ENCODE assay signal across 1 cellular context in the genomic region with DNA sequence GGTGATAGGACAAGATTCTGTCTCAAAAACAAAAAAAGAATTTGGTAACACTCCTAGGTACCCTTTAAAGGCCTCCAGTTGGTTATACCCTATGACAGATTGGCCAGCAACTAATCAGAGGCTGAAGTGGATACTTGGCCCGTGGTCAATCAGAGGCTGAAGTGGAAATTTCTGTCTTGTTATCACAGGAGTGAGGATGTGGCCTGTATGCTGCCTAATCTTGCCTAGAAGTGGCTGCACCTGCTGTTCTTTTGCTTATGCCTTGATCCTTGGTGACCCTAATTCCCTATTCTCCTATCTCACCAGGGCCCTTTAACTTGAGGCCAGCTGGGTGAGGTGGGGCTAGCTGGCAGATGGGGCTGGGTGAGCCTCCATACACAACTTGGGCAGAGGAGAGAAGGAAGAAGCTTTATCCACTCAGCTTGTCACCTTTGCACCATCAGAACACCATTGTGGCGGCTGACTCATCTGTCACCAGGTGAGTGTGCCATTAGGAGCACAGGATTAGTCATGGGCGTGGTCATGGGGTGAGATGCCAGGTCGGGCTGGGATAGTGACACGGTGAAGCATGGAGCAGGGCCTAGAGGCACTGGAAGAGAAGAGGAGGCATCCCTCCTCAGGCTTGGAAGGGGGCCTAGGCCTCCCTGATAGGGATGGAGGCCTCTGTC.
TF ChIP-seq lines count a peak whose summit lies in the region.

No MANE protein-coding gene starts in this region.

TF ChIP-seq in HepG2, 621 proteins besides CTCF, POLR2A, EP300 and RAD21 (continues in another document):
- no peak for TF ChIP-seq EEA1 (CRISPR knock-in tag; IDR thresholded peaks at IDR 0.05; ENCODE audit: borderline replicate concordance)
- TF ChIP-seq ZNF768 (CRISPR knock-in tag; IDR thresholded peaks at IDR 0.05), result no peak
- 0 out of 2 replicates have a peak, but pooled peaks have one; percentile 22 for TF ChIP-seq TBX3 (IDR thresholded peaks at IDR 0.05; ENCODE audit: borderline replicate concordance)
- TF ChIP-seq, protein P1, sequence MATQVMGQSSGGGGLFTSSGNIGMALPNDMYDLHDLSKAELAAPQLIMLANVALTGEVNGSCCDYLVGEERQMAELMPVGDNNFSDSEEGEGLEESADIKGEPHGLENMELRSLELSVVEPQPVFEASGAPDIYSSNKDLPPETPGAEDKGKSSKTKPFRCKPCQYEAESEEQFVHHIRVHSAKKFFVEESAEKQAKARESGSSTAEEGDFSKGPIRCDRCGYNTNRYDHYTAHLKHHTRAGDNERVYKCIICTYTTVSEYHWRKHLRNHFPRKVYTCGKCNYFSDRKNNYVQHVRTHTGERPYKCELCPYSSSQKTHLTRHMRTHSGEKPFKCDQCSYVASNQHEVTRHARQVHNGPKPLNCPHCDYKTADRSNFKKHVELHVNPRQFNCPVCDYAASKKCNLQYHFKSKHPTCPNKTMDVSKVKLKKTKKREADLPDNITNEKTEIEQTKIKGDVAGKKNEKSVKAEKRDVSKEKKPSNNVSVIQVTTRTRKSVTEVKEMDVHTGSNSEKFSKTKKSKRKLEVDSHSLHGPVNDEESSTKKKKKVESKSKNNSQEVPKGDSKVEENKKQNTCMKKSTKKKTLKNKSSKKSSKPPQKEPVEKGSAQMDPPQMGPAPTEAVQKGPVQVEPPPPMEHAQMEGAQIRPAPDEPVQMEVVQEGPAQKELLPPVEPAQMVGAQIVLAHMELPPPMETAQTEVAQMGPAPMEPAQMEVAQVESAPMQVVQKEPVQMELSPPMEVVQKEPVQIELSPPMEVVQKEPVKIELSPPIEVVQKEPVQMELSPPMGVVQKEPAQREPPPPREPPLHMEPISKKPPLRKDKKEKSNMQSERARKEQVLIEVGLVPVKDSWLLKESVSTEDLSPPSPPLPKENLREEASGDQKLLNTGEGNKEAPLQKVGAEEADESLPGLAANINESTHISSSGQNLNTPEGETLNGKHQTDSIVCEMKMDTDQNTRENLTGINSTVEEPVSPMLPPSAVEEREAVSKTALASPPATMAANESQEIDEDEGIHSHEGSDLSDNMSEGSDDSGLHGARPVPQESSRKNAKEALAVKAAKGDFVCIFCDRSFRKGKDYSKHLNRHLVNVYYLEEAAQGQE (IDR thresholded peaks at IDR 0.05; ENCODE audit: borderline replicate concordance in 1 of 2, low read depth in 1 of 2, low read length in 2 of 2), result no peak
- TF ChIP-seq, protein P2, sequence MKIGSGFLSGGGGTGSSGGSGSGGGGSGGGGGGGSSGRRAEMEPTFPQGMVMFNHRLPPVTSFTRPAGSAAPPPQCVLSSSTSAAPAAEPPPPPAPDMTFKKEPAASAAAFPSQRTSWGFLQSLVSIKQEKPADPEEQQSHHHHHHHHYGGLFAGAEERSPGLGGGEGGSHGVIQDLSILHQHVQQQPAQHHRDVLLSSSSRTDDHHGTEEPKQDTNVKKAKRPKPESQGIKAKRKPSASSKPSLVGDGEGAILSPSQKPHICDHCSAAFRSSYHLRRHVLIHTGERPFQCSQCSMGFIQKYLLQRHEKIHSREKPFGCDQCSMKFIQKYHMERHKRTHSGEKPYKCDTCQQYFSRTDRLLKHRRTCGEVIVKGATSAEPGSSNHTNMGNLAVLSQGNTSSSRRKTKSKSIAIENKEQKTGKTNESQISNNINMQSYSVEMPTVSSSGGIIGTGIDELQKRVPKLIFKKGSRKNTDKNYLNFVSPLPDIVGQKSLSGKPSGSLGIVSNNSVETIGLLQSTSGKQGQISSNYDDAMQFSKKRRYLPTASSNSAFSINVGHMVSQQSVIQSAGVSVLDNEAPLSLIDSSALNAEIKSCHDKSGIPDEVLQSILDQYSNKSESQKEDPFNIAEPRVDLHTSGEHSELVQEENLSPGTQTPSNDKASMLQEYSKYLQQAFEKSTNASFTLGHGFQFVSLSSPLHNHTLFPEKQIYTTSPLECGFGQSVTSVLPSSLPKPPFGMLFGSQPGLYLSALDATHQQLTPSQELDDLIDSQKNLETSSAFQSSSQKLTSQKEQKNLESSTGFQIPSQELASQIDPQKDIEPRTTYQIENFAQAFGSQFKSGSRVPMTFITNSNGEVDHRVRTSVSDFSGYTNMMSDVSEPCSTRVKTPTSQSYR (CRISPR knock-in tag; IDR thresholded peaks at IDR 0.05; ENCODE audit: borderline replicate concordance), result no peak
- no peak for TF ChIP-seq REPIN1 (CRISPR knock-in tag; IDR thresholded peaks at IDR 0.05; ENCODE audit: borderline replicate concordance, low read depth)
- no peak for TF ChIP-seq NONO (IDR thresholded peaks at IDR 0.05)
- no peak for TF ChIP-seq NONO (CRISPR knock-in tag; conservative IDR thresholded peaks at IDR 0.05)
- TF ChIP-seq, protein P3, sequence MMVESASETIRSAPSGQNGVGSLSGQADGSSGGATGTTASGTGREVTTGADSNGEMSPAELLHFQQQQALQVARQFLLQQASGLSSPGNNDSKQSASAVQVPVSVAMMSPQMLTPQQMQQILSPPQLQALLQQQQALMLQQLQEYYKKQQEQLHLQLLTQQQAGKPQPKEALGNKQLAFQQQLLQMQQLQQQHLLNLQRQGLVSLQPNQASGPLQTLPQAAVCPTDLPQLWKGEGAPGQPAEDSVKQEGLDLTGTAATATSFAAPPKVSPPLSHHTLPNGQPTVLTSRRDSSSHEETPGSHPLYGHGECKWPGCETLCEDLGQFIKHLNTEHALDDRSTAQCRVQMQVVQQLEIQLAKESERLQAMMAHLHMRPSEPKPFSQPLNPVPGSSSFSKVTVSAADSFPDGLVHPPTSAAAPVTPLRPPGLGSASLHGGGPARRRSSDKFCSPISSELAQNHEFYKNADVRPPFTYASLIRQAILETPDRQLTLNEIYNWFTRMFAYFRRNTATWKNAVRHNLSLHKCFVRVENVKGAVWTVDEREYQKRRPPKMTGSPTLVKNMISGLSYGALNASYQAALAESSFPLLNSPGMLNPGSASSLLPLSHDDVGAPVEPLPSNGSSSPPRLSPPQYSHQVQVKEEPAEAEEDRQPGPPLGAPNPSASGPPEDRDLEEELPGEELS (CRISPR knock-in tag; IDR thresholded peaks at IDR 0.05), result no peak
- TF ChIP-seq, protein P4, sequence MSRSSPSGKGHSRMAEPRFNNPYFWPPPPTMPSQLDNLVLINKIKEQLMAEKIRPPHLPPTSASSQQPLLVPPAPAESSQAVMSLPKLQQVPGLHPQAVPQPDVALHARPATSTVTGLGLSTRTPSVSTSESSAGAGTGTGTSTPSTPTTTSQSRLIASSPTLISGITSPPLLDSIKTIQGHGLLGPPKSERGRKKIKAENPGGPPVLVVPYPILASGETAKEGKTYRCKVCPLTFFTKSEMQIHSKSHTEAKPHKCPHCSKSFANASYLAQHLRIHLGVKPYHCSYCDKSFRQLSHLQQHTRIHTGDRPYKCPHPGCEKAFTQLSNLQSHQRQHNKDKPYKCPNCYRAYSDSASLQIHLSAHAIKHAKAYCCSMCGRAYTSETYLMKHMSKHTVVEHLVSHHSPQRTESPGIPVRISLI (CRISPR knock-in tag; IDR thresholded peaks at IDR 0.05; ENCODE audit: borderline replicate concordance), result no peak
- peak; percentile 99 for TF ChIP-seq RFXAP (CRISPR knock-in tag; IDR thresholded peaks at IDR 0.05; ENCODE audit: borderline replicate concordance)
- TF ChIP-seq ZNF17 (CRISPR knock-in tag; IDR thresholded peaks at IDR 0.05), result no peak
- no peak for TF ChIP-seq ZNF780A (CRISPR knock-in tag; IDR thresholded peaks at IDR 0.05)
- TF ChIP-seq, protein P5, sequence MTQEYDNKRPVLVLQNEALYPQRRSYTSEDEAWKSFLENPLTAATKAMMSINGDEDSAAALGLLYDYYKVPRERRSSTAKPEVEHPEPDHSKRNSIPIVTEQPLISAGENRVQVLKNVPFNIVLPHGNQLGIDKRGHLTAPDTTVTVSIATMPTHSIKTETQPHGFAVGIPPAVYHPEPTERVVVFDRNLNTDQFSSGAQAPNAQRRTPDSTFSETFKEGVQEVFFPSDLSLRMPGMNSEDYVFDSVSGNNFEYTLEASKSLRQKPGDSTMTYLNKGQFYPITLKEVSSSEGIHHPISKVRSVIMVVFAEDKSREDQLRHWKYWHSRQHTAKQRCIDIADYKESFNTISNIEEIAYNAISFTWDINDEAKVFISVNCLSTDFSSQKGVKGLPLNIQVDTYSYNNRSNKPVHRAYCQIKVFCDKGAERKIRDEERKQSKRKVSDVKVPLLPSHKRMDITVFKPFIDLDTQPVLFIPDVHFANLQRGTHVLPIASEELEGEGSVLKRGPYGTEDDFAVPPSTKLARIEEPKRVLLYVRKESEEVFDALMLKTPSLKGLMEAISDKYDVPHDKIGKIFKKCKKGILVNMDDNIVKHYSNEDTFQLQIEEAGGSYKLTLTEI (CRISPR knock-in tag; conservative IDR thresholded peaks at IDR 0.05), result no peak
- TF ChIP-seq NPAS2 (CRISPR knock-in tag; IDR thresholded peaks at IDR 0.05; ENCODE audit: borderline replicate concordance), result no peak
- no peak for TF ChIP-seq HNF4G (IDR thresholded peaks at IDR 0.05; ENCODE audit: borderline replicate concordance, low read depth, low read length)
- TF ChIP-seq HNF4G (CRISPR knock-in tag; IDR thresholded peaks at IDR 0.05; ENCODE audit: borderline replicate concordance, low read depth), result no peak
- TF ChIP-seq FOXO1 (CRISPR knock-in tag; IDR thresholded peaks at IDR 0.05), result no peak
- peak; percentile 88 for TF ChIP-seq FOSL2 (CRISPR knock-in tag; IDR thresholded peaks at IDR 0.05)
- TF ChIP-seq, protein P6, sequence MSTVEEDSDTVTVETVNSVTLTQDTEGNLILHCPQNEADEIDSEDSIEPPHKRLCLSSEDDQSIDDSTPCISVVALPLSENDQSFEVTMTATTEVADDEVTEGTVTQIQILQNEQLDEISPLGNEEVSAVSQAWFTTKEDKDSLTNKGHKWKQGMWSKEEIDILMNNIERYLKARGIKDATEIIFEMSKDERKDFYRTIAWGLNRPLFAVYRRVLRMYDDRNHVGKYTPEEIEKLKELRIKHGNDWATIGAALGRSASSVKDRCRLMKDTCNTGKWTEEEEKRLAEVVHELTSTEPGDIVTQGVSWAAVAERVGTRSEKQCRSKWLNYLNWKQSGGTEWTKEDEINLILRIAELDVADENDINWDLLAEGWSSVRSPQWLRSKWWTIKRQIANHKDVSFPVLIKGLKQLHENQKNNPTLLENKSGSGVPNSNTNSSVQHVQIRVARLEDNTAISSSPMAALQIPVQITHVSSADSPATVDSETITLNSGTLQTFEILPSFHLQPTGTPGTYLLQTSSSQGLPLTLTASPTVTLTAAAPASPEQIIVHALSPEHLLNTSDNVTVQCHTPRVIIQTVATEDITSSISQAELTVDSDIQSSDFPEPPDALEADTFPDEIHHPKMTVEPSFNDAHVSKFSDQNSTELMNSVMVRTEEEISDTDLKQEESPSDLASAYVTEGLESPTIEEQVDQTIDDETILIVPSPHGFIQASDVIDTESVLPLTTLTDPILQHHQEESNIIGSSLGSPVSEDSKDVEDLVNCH (CRISPR knock-in tag; IDR thresholded peaks at IDR 0.05), result no peak
- TF ChIP-seq ZNF484 (CRISPR knock-in tag; IDR thresholded peaks at IDR 0.05; ENCODE audit: borderline replicate concordance, low read depth), result no peak
- TF ChIP-seq ZNF563 (CRISPR knock-in tag; IDR thresholded peaks at IDR 0.05), result no peak
- TF ChIP-seq ZNF44 (CRISPR knock-in tag; IDR thresholded peaks at IDR 0.05), result no peak
- no peak for TF ChIP-seq HDAC6 (IDR thresholded peaks at IDR 0.05; ENCODE audit: low read depth, low read length)
- TF ChIP-seq, protein P7, sequence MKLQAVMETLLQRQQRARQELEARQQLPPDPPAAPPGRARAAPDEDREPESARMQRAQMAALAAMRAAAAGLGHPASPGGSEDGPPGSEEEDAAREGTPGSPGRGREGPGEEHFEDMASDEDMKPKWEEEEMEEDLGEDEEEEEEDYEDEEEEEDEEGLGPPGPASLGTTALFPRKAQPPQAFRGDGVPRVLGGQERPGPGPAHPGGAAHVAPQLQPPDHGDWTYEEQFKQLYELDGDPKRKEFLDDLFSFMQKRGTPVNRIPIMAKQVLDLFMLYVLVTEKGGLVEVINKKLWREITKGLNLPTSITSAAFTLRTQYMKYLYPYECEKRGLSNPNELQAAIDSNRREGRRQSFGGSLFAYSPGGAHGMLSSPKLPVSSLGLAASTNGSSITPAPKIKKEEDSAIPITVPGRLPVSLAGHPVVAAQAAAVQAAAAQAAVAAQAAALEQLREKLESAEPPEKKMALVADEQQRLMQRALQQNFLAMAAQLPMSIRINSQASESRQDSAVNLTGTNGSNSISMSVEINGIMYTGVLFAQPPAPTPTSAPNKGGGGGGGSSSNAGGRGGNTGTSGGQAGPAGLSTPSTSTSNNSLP (IDR thresholded peaks at IDR 0.05; ENCODE audit: low read depth, low read length), result no peak
- no peak for TF ChIP-seq SMARCE1 (IDR thresholded peaks at IDR 0.05; ENCODE audit: borderline replicate concordance)
- TF ChIP-seq, protein P8, sequence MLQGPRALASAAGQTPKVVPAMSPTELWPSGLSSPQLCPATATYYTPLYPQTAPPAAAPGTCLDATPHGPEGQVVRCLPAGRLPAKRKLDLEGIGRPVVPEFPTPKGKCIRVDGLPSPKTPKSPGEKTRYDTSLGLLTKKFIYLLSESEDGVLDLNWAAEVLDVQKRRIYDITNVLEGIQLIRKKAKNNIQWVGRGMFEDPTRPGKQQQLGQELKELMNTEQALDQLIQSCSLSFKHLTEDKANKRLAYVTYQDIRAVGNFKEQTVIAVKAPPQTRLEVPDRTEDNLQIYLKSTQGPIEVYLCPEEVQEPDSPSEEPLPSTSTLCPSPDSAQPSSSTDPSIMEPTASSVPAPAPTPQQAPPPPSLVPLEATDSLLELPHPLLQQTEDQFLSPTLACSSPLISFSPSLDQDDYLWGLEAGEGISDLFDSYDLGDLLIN (CRISPR knock-in tag; IDR thresholded peaks at IDR 0.05; ENCODE audit: borderline replicate concordance), result no peak
- TF ChIP-seq NFYB (CRISPR knock-in tag; IDR thresholded peaks at IDR 0.05), result peak; percentile 47; the same call in 1 of the 2 replicates
- TF ChIP-seq, protein P9, sequence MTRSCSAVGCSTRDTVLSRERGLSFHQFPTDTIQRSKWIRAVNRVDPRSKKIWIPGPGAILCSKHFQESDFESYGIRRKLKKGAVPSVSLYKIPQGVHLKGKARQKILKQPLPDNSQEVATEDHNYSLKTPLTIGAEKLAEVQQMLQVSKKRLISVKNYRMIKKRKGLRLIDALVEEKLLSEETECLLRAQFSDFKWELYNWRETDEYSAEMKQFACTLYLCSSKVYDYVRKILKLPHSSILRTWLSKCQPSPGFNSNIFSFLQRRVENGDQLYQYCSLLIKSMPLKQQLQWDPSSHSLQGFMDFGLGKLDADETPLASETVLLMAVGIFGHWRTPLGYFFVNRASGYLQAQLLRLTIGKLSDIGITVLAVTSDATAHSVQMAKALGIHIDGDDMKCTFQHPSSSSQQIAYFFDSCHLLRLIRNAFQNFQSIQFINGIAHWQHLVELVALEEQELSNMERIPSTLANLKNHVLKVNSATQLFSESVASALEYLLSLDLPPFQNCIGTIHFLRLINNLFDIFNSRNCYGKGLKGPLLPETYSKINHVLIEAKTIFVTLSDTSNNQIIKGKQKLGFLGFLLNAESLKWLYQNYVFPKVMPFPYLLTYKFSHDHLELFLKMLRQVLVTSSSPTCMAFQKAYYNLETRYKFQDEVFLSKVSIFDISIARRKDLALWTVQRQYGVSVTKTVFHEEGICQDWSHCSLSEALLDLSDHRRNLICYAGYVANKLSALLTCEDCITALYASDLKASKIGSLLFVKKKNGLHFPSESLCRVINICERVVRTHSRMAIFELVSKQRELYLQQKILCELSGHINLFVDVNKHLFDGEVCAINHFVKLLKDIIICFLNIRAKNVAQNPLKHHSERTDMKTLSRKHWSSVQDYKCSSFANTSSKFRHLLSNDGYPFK (CRISPR knock-in tag; IDR thresholded peaks at IDR 0.05; ENCODE audit: borderline replicate concordance), result no peak
- no peak for TF ChIP-seq YY1 (IDR thresholded peaks at IDR 0.05; ENCODE audit: insufficient read depth, insufficient replicate concordance, low read depth, low read length)
- TF ChIP-seq ZNF124 (CRISPR knock-in tag; IDR thresholded peaks at IDR 0.05), result no peak
- TF ChIP-seq ELF1 (CRISPR knock-in tag; IDR thresholded peaks at IDR 0.05), result no peak
- TF ChIP-seq ZSCAN21 (CRISPR knock-in tag; IDR thresholded peaks at IDR 0.05; ENCODE audit: borderline replicate concordance), result no peak
- TF ChIP-seq ZNF670 (CRISPR knock-in tag; IDR thresholded peaks at IDR 0.05; ENCODE audit: borderline replicate concordance), result no peak
- TF ChIP-seq RFX5 (IDR thresholded peaks at IDR 0.05; ENCODE audit: low read depth, low read length), result peak; percentile 100
- TF ChIP-seq ZNF598 (CRISPR knock-in tag; IDR thresholded peaks at IDR 0.05; ENCODE audit: borderline replicate concordance), result no peak
